ENCODE assay signal across 21 cellular contexts in the genomic region with DNA sequence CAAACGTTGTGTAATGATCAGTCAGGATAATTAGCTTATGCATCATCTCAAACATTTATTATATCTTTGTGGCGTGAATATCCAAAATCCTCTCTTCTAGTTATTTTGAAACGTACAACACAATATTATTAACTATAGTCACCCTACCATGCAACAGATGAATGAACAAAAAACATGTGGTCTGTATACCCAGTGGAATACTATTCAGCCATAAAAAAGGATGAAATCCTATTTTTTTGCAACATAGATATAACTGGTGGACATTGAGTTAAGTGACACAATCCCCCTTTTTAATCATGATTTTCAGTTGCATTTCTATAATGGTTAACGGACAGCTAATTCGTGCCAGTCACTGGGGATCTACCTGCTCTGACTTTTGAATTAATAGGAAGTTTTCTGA.
DNase-seq lines count a peak whose midpoint lies in the region; ATAC-seq, FAIRE-seq and TF ChIP-seq lines count a peak whose summit lies in the region.
"Had no signal": no experiment of that assay in that cellular context is flagged by ENCODE, and none has a peak within 500 bp of the region (broad histone marks: within the 10 kb centered on the region; RNA-seq: fewer than 3 reads in every experiment).

No MANE protein-coding gene starts in this region.

- H3K4me3 ChIP-seq in liver (ENCODE audit: low read depth in 1 of 3, low read length in 3 of 3) (peak overlapping the region in 1 of 3 donors; percentile 51), HepG2 (replicated peaks in 1 of 3; ENCODE audit: insufficient read depth in 1 of 3, low read depth in 2 of 3, low read length in 3 of 3) (no peak overlapping the region), H1 (ENCODE audit: extremely low read depth in 1 of 4, insufficient read depth in 2 of 4, low read depth in 3 of 4, low read length in 4 of 4) (no peak overlapping the region), neural progenitor cell (no peak overlapping the region), sigmoid colon (no peak overlapping the region)
- H3K4me3 ChIP-seq: A549; BLaER1 treated with 17β-estradiol and CSF1 and Interleukin-3, amounts not matched to agents 10 nM and 100 nM had no signal

- TF ChIP-seq RAD21 in liver (IDR thresholded peaks at IDR 0.05) (no peak), HepG2 (CRISPR knock-in tag; IDR thresholded peaks at IDR 0.05) (no peak), H1 (IDR thresholded peaks at IDR 0.05 in 1 of 2, conservative IDR thresholded peaks at IDR 0.05 in 1 of 2; ENCODE audit: low read depth in 2 of 2, low read length in 2 of 2) (no peak)

- H3K23me2 ChIP-seq in H1 (ENCODE audit: low read depth, low read length): peaks cover 2% of the 10 kb centered on the region; the same call in 1 of the 2 replicates

- H3K14ac ChIP-seq in H1 (ENCODE audit: insufficient read length): no peak overlapping the region

- TF ChIP-seq EP300 in HepG2 (IDR thresholded peaks at IDR 0.05; ENCODE audit: low read depth in 2 of 2, low read length in 2 of 2) (no peak), HepG2 (CRISPR knock-in tag; IDR thresholded peaks at IDR 0.05; ENCODE audit: borderline replicate concordance) (no peak), H1 (IDR thresholded peaks at IDR 0.05; ENCODE audit: borderline replicate concordance in 1 of 2, low read depth in 2 of 2, low read length in 2 of 2) (no peak), sigmoid colon (IDR thresholded peaks at IDR 0.05) (no peak)

- no peak for ATAC-seq in HepG2
- ATAC-seq: A549; CD8-positive, alpha-beta T cell had no signal

- DNase-seq in HepG2 (ENCODE audit: low spot score) (no peak), H1 (ENCODE audit: low read depth in 1 of 2, low spot score in 2 of 2) (no peak), neural progenitor cell (ENCODE audit: low spot score) (no peak), globus pallidus (ENCODE audit: low spot score) (no peak), sigmoid colon (no peak)
- DNase-seq: AML-193; Caco-2; Calu3; CD4-positive, alpha-beta T cell; CD8-positive, alpha-beta T cell; DMS79 treated with DMSO at 0.1 percent for 48 hours; GF-D8 had no signal

- no peak overlapping the region for H3K18ac ChIP-seq in H1 (ENCODE audit: extremely low read depth, low read length)

- no peak for TF ChIP-seq POLR2A in HepG2 (IDR thresholded peaks at IDR 0.05; ENCODE audit: insufficient read depth in 1 of 2, low read depth in 2 of 2, low read length in 2 of 2)
- TF ChIP-seq POLR2A in H1 (IDR thresholded peaks at IDR 0.05; ENCODE audit: control extremely low read depth in 1 of 2, low read depth in 2 of 2, low read length in 2 of 2): no peak
- no peak for TF ChIP-seq POLR2A in sigmoid colon (IDR thresholded peaks at IDR 0.05)

- no peak overlapping the region for H2BK5ac ChIP-seq in H1 (ENCODE audit: low read depth, low read length)

- no peak overlapping the region for H4K5ac ChIP-seq in H1 (ENCODE audit: insufficient read length, low read depth, low read length)

- H2BK20ac ChIP-seq in H1 (ENCODE audit: low read length): no peak overlapping the region

- H2BK12ac ChIP-seq in H1 (ENCODE audit: low read depth, low read length): no peak overlapping the region

- no peak overlapping the region for H2AK5ac ChIP-seq in H1 (ENCODE audit: low read depth, low read length)

- CTCF ChIA-PET in HepG2 (lab: Yijun Ruan, JAX; ENCODE audit: low intra/inter-chr PET ratio, low total read pairs): no interaction called here
- CTCF ChIA-PET in H1 (lab: Charles Lee; ENCODE audit: partially characterized antibody): interaction anchor here (0.6 to 1.5 kb wide), 4 partner anchors 8 to 927 kb away, joined by 3 to 4 read pairs (median 3); no protein-coding TSS in a partner anchor

- H4K8ac ChIP-seq in H1 (ENCODE audit: extremely low read depth, insufficient read depth, low read length): no peak overlapping the region

- in situ Hi-C loops in HepG2 (cut with HindIII; ENCODE audit: extremely low pct_ligation_motif_present, low pct_unique_long_range_greater_than_20kb): loop anchor here (25.0 kb wide), 1 partner anchor 225 kb away; no protein-coding TSS in a partner anchor

- H3K9me3 ChIP-seq in liver (ENCODE audit: control insufficient read depth in 4 of 4, low read length in 3 of 4) (no peaks in the 10 kb centered on the region), HepG2 (ENCODE audit: low read length) (no peaks in the 10 kb centered on the region), H1 (ENCODE audit: insufficient read depth in 2 of 2, low read depth in 1 of 2, low read length in 1 of 2) (no peaks in the 10 kb centered on the region), neural progenitor cell (ENCODE audit: low read depth) (no peaks in the 10 kb centered on the region), sigmoid colon (no peaks in the 10 kb centered on the region)
- H3K9me3 ChIP-seq: A549; BLaER1 treated with 17β-estradiol and CSF1 and Interleukin-3, amounts not matched to agents 10 nM and 100 nM; Caco-2 had no signal

- no peak overlapping the region for H4K91ac ChIP-seq in H1 (replicated peaks; ENCODE audit: insufficient read length, low read length)

- H3K27ac ChIP-seq in liver (ENCODE audit: low read depth in 1 of 2, low read length in 2 of 2): peak overlapping the region in 1 of 2 donors; percentile 87
- H3K27ac ChIP-seq in HepG2 (ENCODE audit: extremely low read length, insufficient read depth, low read length): no peak overlapping the region
- H3K27ac ChIP-seq in H1 (ENCODE audit: low read depth, low read length): no peak overlapping the region
- no peak overlapping the region for H3K27ac ChIP-seq in neural progenitor cell
- no peak overlapping the region for H3K27ac ChIP-seq in sigmoid colon
- H3K27ac ChIP-seq: 22Rv1; A549; BLaER1 treated with 17β-estradiol and CSF1 and Interleukin-3, amounts not matched to agents 10 nM and 100 nM had no signal

- H3K27me3 ChIP-seq in liver (ENCODE audit: control insufficient read depth in 4 of 4, insufficient read depth in 4 of 4, low read length in 3 of 4) (no peaks in the 10 kb centered on the region), HepG2 (ENCODE audit: control insufficient read depth in 1 of 2, insufficient read depth in 2 of 2, low read length in 2 of 2) (peaks cover 1 to 27% of the 10 kb centered on the region in 2 experiments; a peak in 4 of 5 replicates), H1 (replicated peaks in 1 of 4; ENCODE audit: control insufficient read depth in 3 of 4, extremely low read depth in 1 of 4, insufficient read depth in 3 of 4, low read length in 3 of 4) (peaks cover 0 to 2% (median under 1%) of the 10 kb centered on the region in 4 experiments; a peak in 3 of 7 replicates), neural progenitor cell (no peaks in the 10 kb centered on the region), sigmoid colon (peaks cover 0 to 55% (median 13%) of the 10 kb centered on the region in 3 donors)

- H3K23ac ChIP-seq in H1 (ENCODE audit: insufficient read length): no peak overlapping the region

- POLR2A ChIA-PET in HepG2 (lab: Yijun Ruan, JAX) (no interaction called here), H1 (lab: Charles Lee; ENCODE audit: partially characterized antibody) (no interaction called here)

- peaks cover 21% of the 10 kb centered on the region for H3K27me3 Mint-ChIP-seq in neural progenitor cell (ENCODE audit: insufficient read depth, low read depth)

- FAIRE-seq in HepG2 (lab: Jason Lieb, UNC) (no peak), H1 (lab: Jason Lieb, UNC) (no peak)
- FAIRE-seq: A549, D721Med, G401.6, GM12891, GM19239 had no signal

- H3K79me2 ChIP-seq in HepG2 (ENCODE audit: insufficient read depth, low read length) (no peaks in the 10 kb centered on the region), H1 (ENCODE audit: control insufficient read depth in 1 of 2, insufficient read depth in 2 of 2, low read length in 2 of 2) (peaks cover 0 to 3% of the 10 kb centered on the region in 2 experiments; a peak in 2 of 4 replicates), neural progenitor cell (ENCODE audit: low read depth) (no peaks in the 10 kb centered on the region)

- peaks cover 0 to 10% (median 2%) of the 10 kb centered on the region in 4 donors for H3K4me1 ChIP-seq in liver (ENCODE audit: control insufficient read depth in 4 of 4, insufficient read depth in 4 of 4, low read length in 3 of 4)
- no peaks in the 10 kb centered on the region for H3K4me1 ChIP-seq in HepG2 (ENCODE audit: insufficient read depth, low read length)
- no peaks in the 10 kb centered on the region; a peak in 1 of 7 replicates for H3K4me1 ChIP-seq in H1 (replicated peaks in 1 of 4; ENCODE audit: control insufficient read depth in 3 of 4, insufficient read depth in 4 of 4, low read length in 3 of 4)
- peaks cover 25% of the 10 kb centered on the region for H3K4me1 ChIP-seq in neural progenitor cell
- no peaks in the 10 kb centered on the region for H3K4me1 ChIP-seq in sigmoid colon
- H3K4me1 ChIP-seq: A549, Caco-2 had no signal

- H2BK15ac ChIP-seq in H1 (ENCODE audit: low read length): no peak overlapping the region

- peaks cover 72% of the 10 kb centered on the region for H3K4me1 Mint-ChIP-seq in neural progenitor cell
- H3K4me1 Mint-ChIP-seq: B cell had no signal

- BruUV-seq in HepG2 (replicated peaks; lab: Mats Ljungman, UMichigan): no TSS peak

- H4K20me1 ChIP-seq in HepG2 (ENCODE audit: insufficient read depth, low read length) (no peaks in the 10 kb centered on the region), H1 (replicated peaks in 1 of 2; ENCODE audit: control insufficient read depth in 1 of 2, insufficient read depth in 2 of 2, low read length in 2 of 2) (peaks cover 0 to 3% of the 10 kb centered on the region in 2 experiments), neural progenitor cell (ENCODE audit: low read depth) (no peaks in the 10 kb centered on the region)

- no peak overlapping the region for H3K27ac Mint-ChIP-seq in neural progenitor cell
- H3K27ac Mint-ChIP-seq: B cell; CD4-positive, alpha-beta T cell; CD8-positive, alpha-beta T cell had no signal

- no peak overlapping the region for H2BK120ac ChIP-seq in H1 (replicated peaks; ENCODE audit: low read depth, low read length)

- H2AFZ ChIP-seq in HepG2 (ENCODE audit: low read length) (no peak overlapping the region), H1 (ENCODE audit: low read length) (no peak overlapping the region), neural progenitor cell (replicated peaks) (no peak overlapping the region)

- no peak for TF ChIP-seq CTCF in liver (IDR thresholded peaks at IDR 0.05; ENCODE audit: low read depth, low read length, missing input control)
- TF ChIP-seq CTCF in HepG2 (CRISPR knock-in tag; IDR thresholded peaks at IDR 0.05): no peak
- no peak for TF ChIP-seq CTCF in H1 (IDR thresholded peaks at IDR 0.05; ENCODE audit: control extremely low read depth in 1 of 3, insufficient read depth in 1 of 3, low read depth in 1 of 3, low read length in 3 of 3)
- no peak for TF ChIP-seq CTCF in neural progenitor cell (IDR thresholded peaks at IDR 0.05)
- no peak for TF ChIP-seq CTCF in sigmoid colon (IDR thresholded peaks at IDR 0.05)

- H3K56ac ChIP-seq in H1 (replicated peaks; ENCODE audit: insufficient read length, low read depth, low read length): no peak overlapping the region

- 77% methylated on average over 5 of the region's 5 CpGs for WGBS in liver
- WGBS in HepG2 (ENCODE audit: low lambda C conversion rate): 27% methylated on average over 5 of the region's 5 CpGs
- 87% methylated on average over 5 of the region's 5 CpGs; no CpG with 5 or more reads in 1 of the 2 experiments for WGBS in H1 (ENCODE audit: extremely low coverage in 1 of 2, insufficient coverage in 1 of 2, insufficient read length in 1 of 2, insufficient replicate concordance in 2 of 2, low coverage in 1 of 2, low lambda C conversion rate in 2 of 2, missing lambda C conversion rate in 1 of 2), 2 experiments
- WGBS in sigmoid colon, 2 donors: 87 to 90% methylated on average over 5 of the region's 5 CpGs

- no peak overlapping the region for H3K4me2 ChIP-seq in HepG2 (ENCODE audit: low read depth, low read length)
- no peak overlapping the region for H3K4me2 ChIP-seq in H1 (ENCODE audit: insufficient read depth in 1 of 2, low read depth in 2 of 2, low read length in 2 of 2)
- H3K4me2 ChIP-seq in neural progenitor cell: no peak overlapping the region
- H3K4me2 ChIP-seq: A549; BLaER1 treated with 17β-estradiol and CSF1 and Interleukin-3, amounts not matched to agents 10 nM and 100 nM had no signal

- H3F3A ChIP-seq in neural progenitor cell (ENCODE audit: low read depth): peaks cover 19% of the 10 kb centered on the region

- intact Hi-C loops in HepG2 (cut with micrococcal nuclease; ENCODE audit: unreplicated experiment): no loop called here
- intact Hi-C loops in sigmoid colon (cut with DNase I): no loop called here

- peaks cover 3% of the 10 kb centered on the region for H3K9me3 Mint-ChIP-seq in neural progenitor cell
- H3K9me3 Mint-ChIP-seq: CD4-positive, alpha-beta T cell; CD8-positive, alpha-beta T cell had no signal

- H3K4ac ChIP-seq in H1 (replicated peaks; ENCODE audit: insufficient read length, low read depth, low read length): no peak overlapping the region

- no peaks in the 10 kb centered on the region for H3K79me1 ChIP-seq in H1 (ENCODE audit: low read depth, low read length)

- peak overlapping the region; percentile 25 for H3K4me3 Mint-ChIP-seq in neural progenitor cell
- H3K4me3 Mint-ChIP-seq: B cell; CD4-positive, alpha-beta T cell; CD8-positive, alpha-beta T cell had no signal

- H3K36me3 ChIP-seq in liver (ENCODE audit: control insufficient read depth in 4 of 4, insufficient read depth in 3 of 4, low read depth in 1 of 4, low read length in 3 of 4): no peaks in the 10 kb centered on the region
- H3K36me3 ChIP-seq in HepG2 (replicated peaks in 1 of 2; ENCODE audit: control insufficient read depth in 1 of 2, insufficient read depth in 2 of 2, low read length in 2 of 2): no peaks in the 10 kb centered on the region
- no peaks in the 10 kb centered on the region for H3K36me3 ChIP-seq in H1 (ENCODE audit: control insufficient read depth in 2 of 4, insufficient read depth in 4 of 4, low read length in 3 of 4)
- H3K36me3 ChIP-seq in neural progenitor cell: no peaks in the 10 kb centered on the region
- H3K36me3 ChIP-seq in sigmoid colon: no peaks in the 10 kb centered on the region
- H3K36me3 ChIP-seq: BLaER1 treated with 17β-estradiol and CSF1 and Interleukin-3, amounts not matched to agents 10 nM and 100 nM had no signal

- peak overlapping the region; percentile 56 to 64 for H3K9ac ChIP-seq in liver (ENCODE audit: low read depth in 1 of 2, low read length in 2 of 2)
- H3K9ac ChIP-seq in HepG2 (ENCODE audit: insufficient read depth, low read depth, low read length): no peak overlapping the region
- H3K9ac ChIP-seq in H1 (replicated peaks in 1 of 4; ENCODE audit: extremely low read depth in 1 of 4, low read depth in 3 of 4, low read length in 3 of 4): no peak overlapping the region
- H3K9ac ChIP-seq in neural progenitor cell: no peak overlapping the region
- H3K9ac ChIP-seq: BLaER1 treated with 17β-estradiol and CSF1 and Interleukin-3, amounts not matched to agents 10 nM and 100 nM had no signal

- no peaks in the 10 kb centered on the region for H3K36me3 Mint-ChIP-seq in neural progenitor cell
- H3K36me3 Mint-ChIP-seq: CD8-positive, alpha-beta T cell had no signal

Comparison
In these comparisons a context has a peak if more than half of its experiments do, and no peak if none do; other contexts are left out.
1. H3K9ac ChIP-seq: peak in liver (2 of 2); none in HepG2 (single experiment), H1 (0 of 4) and neural progenitor cell (single experiment).